In the genomic region with DNA sequence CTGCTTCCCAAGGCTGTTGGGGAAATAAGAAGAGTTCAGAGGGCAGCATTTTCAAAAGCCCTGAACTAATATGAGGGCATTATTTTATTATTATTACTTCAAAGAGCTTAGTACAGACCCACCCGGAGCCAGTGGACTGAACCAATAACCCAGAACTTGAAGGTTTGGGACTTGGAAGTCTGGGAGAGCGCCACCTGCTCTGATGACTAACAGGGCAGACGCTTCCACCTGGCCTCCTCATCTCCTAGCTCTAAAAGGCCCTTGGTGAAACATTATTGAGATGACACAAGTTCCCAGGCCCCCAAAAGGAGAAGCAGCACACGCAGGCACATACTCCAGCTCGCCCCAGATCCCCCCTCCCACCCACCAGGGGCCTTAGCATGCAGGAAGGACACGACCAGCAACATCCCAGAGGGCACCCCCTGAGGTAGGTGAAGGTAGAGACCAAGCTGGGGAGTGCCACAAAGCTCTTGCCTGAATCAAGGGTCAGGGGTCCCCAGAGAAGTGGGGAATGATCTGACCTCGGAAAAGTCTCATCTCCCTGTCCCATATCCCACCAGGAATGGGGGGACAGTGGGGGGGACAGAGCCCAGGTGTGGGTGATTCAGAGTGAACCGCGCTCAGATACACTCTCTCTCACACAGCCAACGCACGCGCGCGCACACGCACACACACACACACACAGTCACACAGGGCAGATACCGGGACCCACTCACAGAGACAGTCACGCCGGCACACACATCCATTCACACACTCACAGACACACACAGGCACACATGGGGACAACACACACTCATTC, we compare ENCODE assay signal across 12 cellular contexts. TPM values are rescaled to one million over a fixed set of nuclear protein-coding genes. Genes with fewer than 3 reads are reported as not detected.
A peak's percentile ranks its signal among the peaks of the same experiment; 100 is the strongest.
DNase-seq lines count a peak whose midpoint lies in the region; ATAC-seq and TF ChIP-seq lines count a peak whose summit lies in the region.
"Had no signal": no experiment of that assay in that cellular context is flagged by ENCODE, and none has a peak within 500 bp of the region (broad histone marks: within the 10 kb centered on the region; RNA-seq: fewer than 3 reads in every experiment).

No MANE protein-coding gene starts in this region.

- H3K36me3 Mint-ChIP-seq in activated T-cell treated with anti-CD3 and anti-CD28 coated beads, Interleukin-2, amount 50 U/mL, for 24 hours (ENCODE audit: low read depth), result no peaks in the 10 kb centered on the region

- H3K27me3 Mint-ChIP-seq in activated T-cell treated with anti-CD3 and anti-CD28 coated beads, Interleukin-2, amount 50 U/mL, for 24 hours, result peaks cover 74% of the 10 kb centered on the region

- no peak for TF ChIP-seq POLR2A in spleen (IDR thresholded peaks at IDR 0.05)

- intact Hi-C loops in spleen (cut with DNase I; ENCODE audit: low total_unique reads), result no loop called here

- H3K27ac ChIP-seq in SJCRH30 (no peak overlapping the region), spleen (no peak overlapping the region)

- no peak for DNase-seq in activated T-cell treated with anti-CD3 and anti-CD28 coated beads, Interleukin-2, amount 50 U/mL, for 24 hours
- DNase-seq in activated T-cell treated with anti-CD3 and anti-CD28 coated beads, Interleukin-2, amount 50 U/mL, for 48 hours, result no peak
- no peak for DNase-seq in SJCRH30
- DNase-seq in spleen, result no peak
- no peak for DNase-seq in ACHN
- DNase-seq in GF-D8 (lab: John Stamatoyannopoulos, UW), result no peak
- DNase-seq: activated effector memory CD4-positive, alpha-beta T cell treated with Interleukin-2 at 50 U/mL for 16 hours; COR-L47; midbrain; SHP77 had no signal

- H3K4me3 ChIP-seq in SJCRH30, result peak overlapping the region; percentile 62
- peak overlapping the region in 6 of 8 donors; percentile 25 to 76 (median 50) for H3K4me3 ChIP-seq in spleen

- 23 to 32% (median 28%) methylated on average over 16 to 18 of the region's 18 CpGs for WGBS in spleen, 5 donors

- TF ChIP-seq CTCF in spleen (IDR thresholded peaks at IDR 0.05 in 8 of 11, conservative IDR thresholded peaks at IDR 0.05 in 3 of 11), result no peak

- in situ Hi-C loops in ACHN (cut with HindIII; ENCODE audit: low pct_ligation_motif_present, low pct_unique_long_range_greater_than_20kb, low sequenced_read_pairs), result no loop called here

- no peaks in the 10 kb centered on the region for H3K9me3 ChIP-seq in SJCRH30 (replicated peaks)
- H3K9me3 ChIP-seq in spleen, result no peaks in the 10 kb centered on the region

- H3K4me1 Mint-ChIP-seq in activated T-cell treated with anti-CD3 and anti-CD28 coated beads, Interleukin-2, amount 50 U/mL, for 24 hours (ENCODE audit: low read depth), result peaks cover 9% of the 10 kb centered on the region

- H3K36me3 ChIP-seq in SJCRH30, result no peaks in the 10 kb centered on the region
- H3K36me3 ChIP-seq in spleen, result no peaks in the 10 kb centered on the region

- peaks cover 14% of the 10 kb centered on the region for H3K27me3 ChIP-seq in SJCRH30
- peaks cover 4 to 83% (median 56%) of the 10 kb centered on the region in 7 donors for H3K27me3 ChIP-seq in spleen (replicated peaks in 1 of 7)

- H3K9me3 Mint-ChIP-seq in activated T-cell treated with anti-CD3 and anti-CD28 coated beads, Interleukin-2, amount 50 U/mL, for 24 hours, result no peaks in the 10 kb centered on the region

- H3K4me1 ChIP-seq in SJCRH30, result no peaks in the 10 kb centered on the region
- H3K4me1 ChIP-seq in spleen, result peaks cover 4 to 29% (median 17%) of the 10 kb centered on the region in 6 donors

- no peak overlapping the region for H3K27ac Mint-ChIP-seq in activated T-cell treated with anti-CD3 and anti-CD28 coated beads, Interleukin-2, amount 50 U/mL, for 24 hours

- H3K4me3 Mint-ChIP-seq in activated T-cell treated with anti-CD3 and anti-CD28 coated beads, Interleukin-2, amount 50 U/mL, for 24 hours, result peak overlapping the region; percentile 76

- ATAC-seq in esophagus mucosa (peak; percentile 13), GM19324 (IDR thresholded peaks at IDR 0.05; ENCODE audit: low FRiP score, unreplicated experiment) (no peak)

RNA-seq across cellular contexts. Expression of a gene that starts 1.2 kb away (rescaled TPM):
- total RNA-seq in SJCRH30 (2014; rRNA removed; shearing (Covaris generic)), result 0.81 and 0.89 TPM in 2 replicates
- 0.28 TPM for total RNA-seq in esophagus mucosa
- total RNA-seq in spleen, result 1 to 10 TPM; 1.3 to 4.3 (median 2.5) TPM
- 1 to 10 TPM in 1 of 3 donors, under 1 TPM in 2; 0.54 to 1.8 (median 0.83) TPM for polyA plus RNA-seq in spleen

RNA-seq across cellular contexts. Expression of a gene that starts 56.9 kb away (rescaled TPM):
- 18.0 and 19.8 TPM in 2 replicates for total RNA-seq in SJCRH30 (2014; rRNA removed; shearing (Covaris generic))
- 4.2 TPM for total RNA-seq in esophagus mucosa
- 10 to 100 TPM; 24.8 to 50.9 (median 33.5) TPM for total RNA-seq in spleen
- polyA plus RNA-seq in spleen, result 10 to 100 TPM; 28.8 to 47.4 (median 34.8) TPM
